ENCODE assay signal across 18 cellular contexts in genomic region chr13:87376081-87376480, GRCh38.
"Had no signal": no experiment of that assay in that cellular context is flagged by ENCODE, and none has a peak within 500 bp of the region (broad histone marks: within the 10 kb centered on the region; RNA-seq: fewer than 3 reads in every experiment).

No MANE protein-coding gene starts in this region.

- H3K4me1 ChIP-seq: esophagus muscularis mucosa, heart left ventricle, neural progenitor cell, parathyroid adenoma, testis had no signal

- H3K4me3 ChIP-seq: esophagus muscularis mucosa, heart left ventricle, neural progenitor cell, testis had no signal

- H3K9me3 ChIP-seq: esophagus muscularis mucosa, testis had no signal

- ATAC-seq: activated T-helper 17 cell treated with anti-CD3 and anti-CD28 coated beads, Interleukin-2, amount 50 U/mL, for 72 hours; heart left ventricle; left ventricle myocardium superior; stimulated activated naive CD8-positive, alpha-beta T cell treated with anti-CD3 and anti-CD28 coated beads, Interleukin-15, amount 100 ng/mL, for 72 hours; WTC11 had no signal

- H3K36me3 ChIP-seq: brain microvascular endothelial cell, esophagus muscularis mucosa, heart left ventricle, neural progenitor cell had no signal

- DNase-seq: activated CD4-positive, alpha-beta T cell treated with anti-CD3 and anti-CD28 coated beads for 48 hours; activated CD8-positive, alpha-beta memory T cell treated with anti-CD3 and anti-CD28 coated beads for 24 hours; activated naive CD4-positive, alpha-beta T cell treated with anti-CD3 and anti-CD28 coated beads, Interleukin-2, amount 50 U/mL, for 16 hours; amniotic stem cell; brain microvascular endothelial cell; endodermal cell; heart left ventricle; left ventricle myocardium superior; retina; stimulated activated CD4-positive, alpha-beta T cell treated with anti-CD3 and anti-CD28 coated beads, Interleukin-15, amount 100 ng/mL, for 24 hours; stimulated activated CD4-positive, alpha-beta T cell treated with anti-CD3 and anti-CD28 coated beads, Interleukin-4, amount 100 ng/mL, for 24 hours; stimulated activated naive CD8-positive, alpha-beta T cell treated with anti-CD3 and anti-CD28 coated beads, Interleukin-15, amount 100 ng/mL, for 72 hours; testis had no signal

- H3K27ac ChIP-seq: brain microvascular endothelial cell, esophagus muscularis mucosa, heart left ventricle, neural progenitor cell, parathyroid adenoma, testis had no signal

- H3K27me3 ChIP-seq: brain microvascular endothelial cell, esophagus muscularis mucosa, heart left ventricle, neural progenitor cell, testis had no signal
